Comparison of ENCODE assay signal across 8 cellular contexts in the genomic region with DNA sequence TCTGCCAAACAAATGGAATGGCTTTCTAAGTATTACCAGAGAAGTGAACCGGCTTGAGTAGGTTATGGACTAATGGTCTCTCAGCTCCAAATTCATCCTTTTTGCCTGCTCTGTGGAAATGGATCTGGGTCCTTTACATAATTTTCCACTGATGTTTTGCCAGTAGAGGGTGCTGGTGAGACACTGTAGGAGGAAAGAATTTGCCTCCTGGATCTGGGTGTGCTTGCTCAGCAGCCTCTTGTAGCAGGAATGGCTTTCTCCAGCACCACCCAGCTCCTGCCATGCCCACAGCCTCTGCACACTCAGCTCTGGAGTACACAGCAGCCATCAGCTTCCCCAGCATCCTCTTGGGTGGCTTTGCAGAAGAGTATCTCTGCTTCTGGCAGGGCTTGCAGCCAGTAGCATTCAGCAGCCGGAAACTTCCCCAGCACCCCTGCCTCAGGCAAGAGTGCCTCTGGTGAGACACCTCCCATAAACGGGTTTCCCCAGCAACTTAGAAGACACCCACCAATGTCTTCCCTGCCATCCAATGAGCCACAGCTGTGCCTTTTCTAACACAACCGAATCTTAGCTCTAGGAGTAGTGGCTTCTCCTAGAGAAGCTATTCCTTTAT.
DNase-seq lines count a peak whose midpoint lies in the region; ATAC-seq and TF ChIP-seq lines count a peak whose summit lies in the region.

No MANE protein-coding gene starts in this region.

- WGBS in adrenal gland, 4 donors, result 52 to 62% (median 56%) methylated on average over 4 of the region's 4 CpGs

- no peak overlapping the region for H3K27ac ChIP-seq in HL-60 (replicated peaks)
- no peak overlapping the region for H3K27ac ChIP-seq in adrenal gland

- no peak overlapping the region for H3K27ac Mint-ChIP-seq in activated T-helper 1 cell treated with anti-CD3 and anti-CD28 coated beads, Interleukin-12 subunit alpha, Interleukin-12 subunit beta, Interleukin-2, Interleukin-4 antibody, amounts not matched to agents 30 ng/mL and 10 ng/mL and 1 ng/mL, durations not matched to agents 14 hours and 24 hours and 36 hours

- H3K4me3 Mint-ChIP-seq in activated T-helper 1 cell treated with anti-CD3 and anti-CD28 coated beads, Interleukin-12 subunit alpha, Interleukin-12 subunit beta, Interleukin-2, Interleukin-4 antibody, amounts not matched to agents 30 ng/mL and 10 ng/mL and 1 ng/mL, durations not matched to agents 14 hours and 24 hours and 36 hours, result no peak overlapping the region

- no peaks in the 10 kb centered on the region for H3K4me1 ChIP-seq in adrenal gland (replicated peaks in 1 of 2)

- TF ChIP-seq CTCF in HL-60 (IDR thresholded peaks at IDR 0.05; ENCODE audit: insufficient read depth, low read length) (peak; percentile 54), adrenal gland (IDR thresholded peaks at IDR 0.05) (peak in 1 of 6 experiments; percentile 15)

- no peaks in the 10 kb centered on the region for H3K36me3 Mint-ChIP-seq in activated T-helper 1 cell treated with anti-CD3 and anti-CD28 coated beads, Interleukin-12 subunit alpha, Interleukin-12 subunit beta, Interleukin-2, Interleukin-4 antibody, amounts not matched to agents 30 ng/mL and 10 ng/mL and 1 ng/mL, durations not matched to agents 14 hours and 24 hours and 36 hours (ENCODE audit: low read depth)

- no peaks in the 10 kb centered on the region for H3K27me3 Mint-ChIP-seq in activated T-helper 1 cell treated with anti-CD3 and anti-CD28 coated beads, Interleukin-12 subunit alpha, Interleukin-12 subunit beta, Interleukin-2, Interleukin-4 antibody, amounts not matched to agents 30 ng/mL and 10 ng/mL and 1 ng/mL, durations not matched to agents 14 hours and 24 hours and 36 hours (ENCODE audit: insufficient read depth)

- TF ChIP-seq POLR2A in adrenal gland (IDR thresholded peaks at IDR 0.05), result no peak

- ATAC-seq in GM18519 (IDR thresholded peaks at IDR 0.05; ENCODE audit: low FRiP score, unreplicated experiment) (no peak), HG03432 (IDR thresholded peaks at IDR 0.05; ENCODE audit: unreplicated experiment) (no peak)

- intact Hi-C loops in activated T-helper 1 cell treated with anti-CD3 and anti-CD28 coated beads, Interleukin-12 subunit alpha, Interleukin-12 subunit beta, Interleukin-2, Interleukin-4 antibody, amounts not matched to agents 30 ng/mL and 10 ng/mL and 1 ng/mL, durations not matched to agents 14 hours and 24 hours and 36 hours (cut with micrococcal nuclease), result loop anchor here (2.0 kb wide), 1 partner anchor 115 kb away; no protein-coding TSS in a partner anchor
- intact Hi-C loops in adrenal gland (cut with DNase I), result no loop called here

- H3K9me3 ChIP-seq in adrenal gland (replicated peaks in 1 of 3), result peaks cover 0 to 3% (median 0%) of the 10 kb centered on the region in 3 donors

- H3K27me3 ChIP-seq in HL-60 (ENCODE audit: insufficient read depth, poor library complexity, severe bottlenecking) (no peaks in the 10 kb centered on the region), adrenal gland (no peaks in the 10 kb centered on the region)

- DNase-seq in GM04503 (ENCODE audit: low read depth) (peak; percentile 11), HL-60 (ENCODE audit: low read depth in 1 of 2, low spot score in 1 of 2) (peak in 1 of 2 experiments; percentile 56), RPMI8226 (peak; percentile 65), glomerular visceral epithelial cell (ENCODE audit: extremely low spot score) (peak; percentile 47), adrenal gland (no peak)
- no peak for DNase-seq in activated T-helper 1 cell treated with anti-CD3 and anti-CD28 coated beads, Interleukin-12 subunit alpha, Interleukin-12 subunit beta, Interleukin-2, Interleukin-4 antibody, amounts not matched to agents 30 ng/mL and 10 ng/mL and 1 ng/mL, durations not matched to agents 14 hours and 24 hours and 36 hours (ENCODE audit: low spot score)

- H3K36me3 ChIP-seq in adrenal gland (replicated peaks in 1 of 2), result no peaks in the 10 kb centered on the region

- H3K4me3 ChIP-seq in HL-60 (replicated peaks; ENCODE audit: insufficient read depth, low read length), result no peak overlapping the region
- no peak overlapping the region for H3K4me3 ChIP-seq in adrenal gland

- no peaks in the 10 kb centered on the region for H3K9me3 Mint-ChIP-seq in activated T-helper 1 cell treated with anti-CD3 and anti-CD28 coated beads, Interleukin-12 subunit alpha, Interleukin-12 subunit beta, Interleukin-2, Interleukin-4 antibody, amounts not matched to agents 30 ng/mL and 10 ng/mL and 1 ng/mL, durations not matched to agents 14 hours and 24 hours and 36 hours

- no peaks in the 10 kb centered on the region for H3K4me1 Mint-ChIP-seq in activated T-helper 1 cell treated with anti-CD3 and anti-CD28 coated beads, Interleukin-12 subunit alpha, Interleukin-12 subunit beta, Interleukin-2, Interleukin-4 antibody, amounts not matched to agents 30 ng/mL and 10 ng/mL and 1 ng/mL, durations not matched to agents 14 hours and 24 hours and 36 hours (ENCODE audit: low read depth)

Comparison
In these comparisons a context has a peak if more than half of its experiments do, and no peak if none do; other contexts are left out.
1. DNase-seq: peak in GM04503 (single experiment), RPMI8226 (single experiment) and glomerular visceral epithelial cell (single experiment); none in activated T-helper 1 cell treated with anti-CD3 and anti-CD28 coated beads, Interleukin-12 subunit alpha, Interleukin-12 subunit beta, Interleukin-2, Interleukin-4 antibody, amounts not matched to agents 30 ng/mL and 10 ng/mL and 1 ng/mL, durations not matched to agents 14 hours and 24 hours and 36 hours (single experiment) and adrenal gland (0 of 7).